ENCODE assay signal across 16 cellular contexts in the genomic region with DNA sequence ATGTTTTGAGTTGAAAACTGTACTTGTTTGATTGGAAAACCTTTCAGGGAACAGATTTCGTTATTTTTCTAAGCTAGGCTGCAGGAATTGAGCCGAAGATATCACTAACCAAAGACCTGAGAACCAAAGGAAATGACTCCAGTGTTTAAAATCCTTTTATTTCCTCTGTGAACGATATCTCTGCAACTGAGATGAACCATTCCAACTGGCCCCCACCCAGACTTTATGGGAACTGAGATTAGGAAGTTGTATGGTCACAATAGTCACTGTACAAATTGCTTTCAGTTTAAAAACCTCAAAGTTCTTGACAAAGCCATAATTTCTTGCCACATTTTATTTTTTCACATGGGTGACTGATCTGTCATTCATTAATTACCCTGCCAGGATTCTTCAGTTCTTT.
DNase-seq lines count a peak whose midpoint lies in the region; ATAC-seq and TF ChIP-seq lines count a peak whose summit lies in the region.
"Had no signal": no experiment of that assay in that cellular context is flagged by ENCODE, and none has a peak within 500 bp of the region (broad histone marks: within the 10 kb centered on the region; RNA-seq: fewer than 3 reads in every experiment).

No MANE protein-coding gene starts in this region.

- no peak overlapping the region for H3K4me3 Mint-ChIP-seq in mesothelial cell of epicardium
- H3K4me3 Mint-ChIP-seq: activated CD4-positive, alpha-beta T cell treated with anti-CD3 and anti-CD28 coated beads, Interleukin-2, amount 10 ng/mL, durations not matched to agents 24 days and 14 days had no signal

- peaks cover 7% of the 10 kb centered on the region for H3K36me3 Mint-ChIP-seq in mesothelial cell of epicardium

- DNase-seq in AG10803 (ENCODE audit: low read depth) = peak; percentile 24
- DNase-seq in NOMO-1 treated with DMSO at 0.1 percent for 48 hours (lab: John Stamatoyannopoulos, UW; ENCODE audit: unreplicated experiment) = peak; percentile 55
- peak; percentile 57 to 78 for DNase-seq in dermis microvascular lymphatic vessel endothelial cell (ENCODE audit: low read depth in 2 of 2)
- no peak for DNase-seq in mesothelial cell of epicardium (ENCODE audit: low spot score in 2 of 2, unreplicated experiment in 2 of 2)
- DNase-seq in DMS153 (lab: John Stamatoyannopoulos, UW) = no peak
- DNase-seq: activated CD4-positive, alpha-beta T cell treated with anti-CD3 and anti-CD28 coated beads, Interleukin-2, amount 10 ng/mL, durations not matched to agents 24 days and 14 days; activated naive CD4-positive, alpha-beta T cell; hippocampal formation; NCI-H2171; SIG-M5; stimulated activated CD4-positive, alpha-beta T cell treated with anti-CD3 and anti-CD28 coated beads, Interleukin-1b, Interleukin-23, amount 100 ng/mL, for 48 hours; stimulated activated naive CD4-positive, alpha-beta T cell treated with Interleukin-2 at 50 U/mL for 16 hours had no signal

- ATAC-seq in HG03097 (IDR thresholded peaks at IDR 0.05; ENCODE audit: low FRiP score, unreplicated experiment) (no peak), HG02970 (IDR thresholded peaks at IDR 0.05; ENCODE audit: low FRiP score, unreplicated experiment) (no peak), GM21528 (IDR thresholded peaks at IDR 0.05; ENCODE audit: low FRiP score, unreplicated experiment) (no peak)
- ATAC-seq: HCT116 had no signal

- H3K27me3 Mint-ChIP-seq in mesothelial cell of epicardium (ENCODE audit: low read depth) = no peaks in the 10 kb centered on the region
- H3K27me3 Mint-ChIP-seq: activated CD4-positive, alpha-beta T cell treated with anti-CD3 and anti-CD28 coated beads, Interleukin-2, amount 10 ng/mL, durations not matched to agents 24 days and 14 days had no signal

- peaks cover 5% of the 10 kb centered on the region for H3K9me3 Mint-ChIP-seq in mesothelial cell of epicardium

- peaks cover 19% of the 10 kb centered on the region for H3K4me1 Mint-ChIP-seq in mesothelial cell of epicardium

- peak overlapping the region; percentile 14 for H3K27ac Mint-ChIP-seq in mesothelial cell of epicardium
- H3K27ac Mint-ChIP-seq: activated CD4-positive, alpha-beta T cell treated with anti-CD3 and anti-CD28 coated beads, Interleukin-2, amount 10 ng/mL, durations not matched to agents 24 days and 14 days had no signal

- TF ChIP-seq CTCF in AG10803 (conservative IDR thresholded peaks at IDR 0.05; ENCODE audit: low read length) (no peak), mesothelial cell of epicardium (IDR thresholded peaks at IDR 0.05; ENCODE audit: unreplicated experiment) (no peak)

- no peak overlapping the region for H3K4me3 ChIP-seq in AG10803 (ENCODE audit: low read length)

Comparison
In these comparisons a context has a peak if more than half of its experiments do, and no peak if none do; other contexts are left out.
1. DNase-seq: peak in AG10803 (single experiment), NOMO-1 treated with DMSO at 0.1 percent for 48 hours (single experiment) and dermis microvascular lymphatic vessel endothelial cell (2 of 2); none in mesothelial cell of epicardium (0 of 2) and DMS153 (single experiment).